In genomic region chr16:70770968-70771552, GRCh38 we compare ENCODE assay signal across 8 cellular contexts. TPM values are rescaled to one million over a fixed set of nuclear protein-coding genes. Genes with fewer than 3 reads are reported as not detected.
DNase-seq lines count a peak whose midpoint lies in the region; ATAC-seq and TF ChIP-seq lines count a peak whose summit lies in the region.

No MANE protein-coding gene starts in this region.

- TF ChIP-seq CTCF in LNCaP clone FGC (IDR thresholded peaks at IDR 0.05; ENCODE audit: control insufficient read depth, extremely low read depth, insufficient read depth) (peak; percentile 94), chondrocyte (IDR thresholded peaks at IDR 0.05) (peak; percentile 98), lower leg skin (IDR thresholded peaks at IDR 0.05) (peak in 1 of 3 donors; percentile 81)

- no peak overlapping the region for H3K4me3 ChIP-seq in LNCaP clone FGC (ENCODE audit: low read depth, low read length)
- H3K4me3 ChIP-seq in lower leg skin (ENCODE audit: low read depth, poor library complexity, severe bottlenecking), result no peak overlapping the region

- no peaks in the 10 kb centered on the region for H3K27me3 Mint-ChIP-seq in chondrocyte (ENCODE audit: low read depth)

- TF ChIP-seq POLR2A in lower leg skin (IDR thresholded peaks at IDR 0.05), result no peak

- no peak overlapping the region for H3K4me3 Mint-ChIP-seq in chondrocyte (ENCODE audit: unreplicated experiment)

- H3K9me3 Mint-ChIP-seq in chondrocyte (ENCODE audit: low read depth), result no peaks in the 10 kb centered on the region

- WGBS in lower leg skin, 2 donors, result 13 to 14% methylated on average over 8 of the region's 8 CpGs

- intact Hi-C loops in lower leg skin (cut with DNase I; ENCODE audit: low total_unique reads), result loop anchor here (10.0 kb wide), 1 partner anchor 236 kb away; no protein-coding TSS in a partner anchor

- peak overlapping the region; percentile 49 for H3K27ac Mint-ChIP-seq in chondrocyte (ENCODE audit: unreplicated experiment)

- ATAC-seq in HG03521 (IDR thresholded peaks at IDR 0.05; ENCODE audit: unreplicated experiment), result no peak

- H3K36me3 Mint-ChIP-seq in chondrocyte (ENCODE audit: low read depth), result peaks cover 3% of the 10 kb centered on the region

- peaks cover 52% of the 10 kb centered on the region for H3K4me1 Mint-ChIP-seq in chondrocyte (ENCODE audit: low read depth)

- peak; percentile 29 for DNase-seq in activated gamma-delta T cell treated with Interleukin-2 at 50 U/mL for 16 hours
- no peak for DNase-seq in activated gamma-delta T cell (lab: John Stamatoyannopoulos, UW)
- DNase-seq in LNCaP clone FGC (ENCODE audit: low read depth), result no peak
- DNase-seq in activated CD4-positive, alpha-beta T cell treated with anti-CD3 and anti-CD28 coated beads for 24 hours (ENCODE audit: low read depth in 2 of 2), result peak; percentile 37 to 47
- peak; percentile 40 for DNase-seq in chondrocyte (ENCODE audit: low spot score)
- DNase-seq in lower leg skin (ENCODE audit: low spot score in 2 of 2), result peak; percentile 43 to 93
- peak; percentile 50 for DNase-seq in stimulated activated CD8-positive, alpha-beta memory T cell treated with anti-CD3 and anti-CD28 coated beads, Interleukin-15, amount 100 ng/mL, for 24 hours (ENCODE audit: low read depth)

RNA-seq across cellular contexts. Expression of gene VAC14, which starts 29.9 kb away (rescaled TPM):
- total RNA-seq in chondrocyte, result 35.6 to 40.3 TPM (median 37.9 TPM) in 3 replicates
- total RNA-seq in lower leg skin, result 10 to 100 TPM; 20.1 to 47.8 (median 39.0) TPM

Comparison
In these comparisons a context has a peak if more than half of its experiments do, and no peak if none do; other contexts are left out.
1. DNase-seq: peak in activated gamma-delta T cell treated with Interleukin-2 at 50 U/mL for 16 hours (single experiment), activated CD4-positive, alpha-beta T cell treated with anti-CD3 and anti-CD28 coated beads for 24 hours (2 of 2), chondrocyte (single experiment), lower leg skin (2 of 2) and stimulated activated CD8-positive, alpha-beta memory T cell treated with anti-CD3 and anti-CD28 coated beads, Interleukin-15, amount 100 ng/mL, for 24 hours (single experiment); none in activated gamma-delta T cell (single experiment) and LNCaP clone FGC (single experiment).